In genomic region chr3:151541184-151541583, GRCh38 we compare ENCODE assay signal across 29 cellular contexts.
"Had no signal": no experiment of that assay in that cellular context is flagged by ENCODE, and none has a peak within 500 bp of the region (broad histone marks: within the 10 kb centered on the region; RNA-seq: fewer than 3 reads in every experiment).

No MANE protein-coding gene starts in this region.

- H3K9me2 ChIP-seq: SK-N-SH had no signal

- H3K9me3 Mint-ChIP-seq: activated CD4-positive, alpha-beta T cell treated with anti-CD3 and anti-CD28 coated beads, Interleukin-2, amount 10 ng/mL, durations not matched to agents 24 days and 14 days; activated CD8-positive, alpha-beta T cell treated with anti-CD3 and anti-CD28 coated beads for 36 hours; activated naive CD8-positive, alpha-beta T cell treated with anti-CD3 and anti-CD28 coated beads for 36 hours; activated T-cell treated with anti-CD3 and anti-CD28 coated beads, Interleukin-2, amount 50 U/mL, for 72 hours; activated T-helper 17 cell treated with anti-CD3 and anti-CD28 coated beads, Interleukin-2, amount 50 U/mL, for 72 hours; central memory CD8-positive, alpha-beta T cell; T-helper 1 cell treated with Interleukin-12 subunit alpha and Interleukin-12 subunit beta and Interleukin-4 antibody, amounts not matched to agents 30 μg/mL and 1 μg/mL, for 36 hours; T-helper 2 cell treated with Interferon-gamma antibody and Interleukin-4, amounts not matched to agents 5 μg/mL and 100 μg/mL, for 36 hours had no signal

- H3K27me3 Mint-ChIP-seq: activated CD8-positive, alpha-beta T cell treated with anti-CD3 and anti-CD28 coated beads for 36 hours; activated naive CD8-positive, alpha-beta T cell treated with anti-CD3 and anti-CD28 coated beads for 36 hours; central memory CD8-positive, alpha-beta T cell had no signal

- H3K27me3 ChIP-seq: brain microvascular endothelial cell, cardiac muscle cell, SJSA1 had no signal

- H3K4me3 ChIP-seq: cardiac muscle cell, SJSA1 had no signal

- H3K4me2 ChIP-seq: SK-N-SH had no signal

- H3K4me3 Mint-ChIP-seq: activated CD4-positive, alpha-beta T cell treated with anti-CD3 and anti-CD28 coated beads, Interleukin-2, amount 10 ng/mL, durations not matched to agents 24 days and 14 days; activated CD8-positive, alpha-beta T cell treated with anti-CD3 and anti-CD28 coated beads for 36 hours; activated naive CD8-positive, alpha-beta T cell treated with anti-CD3 and anti-CD28 coated beads for 36 hours; activated T-cell treated with anti-CD3 and anti-CD28 coated beads, Interleukin-2, amount 50 U/mL, for 72 hours; activated T-helper 17 cell treated with anti-CD3 and anti-CD28 coated beads, Interleukin-2, amount 50 U/mL, for 72 hours; central memory CD8-positive, alpha-beta T cell; T-helper 1 cell treated with Interleukin-12 subunit alpha and Interleukin-12 subunit beta and Interleukin-4 antibody, amounts not matched to agents 30 μg/mL and 1 μg/mL, for 36 hours; T-helper 2 cell treated with Interferon-gamma antibody and Interleukin-4, amounts not matched to agents 5 μg/mL and 100 μg/mL, for 36 hours had no signal

- H3K36me3 Mint-ChIP-seq: activated naive CD8-positive, alpha-beta T cell treated with anti-CD3 and anti-CD28 coated beads for 36 hours had no signal

- H3K27ac Mint-ChIP-seq: activated CD8-positive, alpha-beta T cell treated with anti-CD3 and anti-CD28 coated beads for 36 hours; activated naive CD8-positive, alpha-beta T cell treated with anti-CD3 and anti-CD28 coated beads for 36 hours; activated T-cell treated with anti-CD3 and anti-CD28 coated beads, Interleukin-2, amount 50 U/mL, for 72 hours; activated T-helper 17 cell treated with anti-CD3 and anti-CD28 coated beads, Interleukin-2, amount 50 U/mL, for 72 hours; T-helper 1 cell treated with Interleukin-12 subunit alpha and Interleukin-12 subunit beta and Interleukin-4 antibody, amounts not matched to agents 30 μg/mL and 1 μg/mL, for 36 hours; T-helper 2 cell treated with Interferon-gamma antibody and Interleukin-4, amounts not matched to agents 5 μg/mL and 100 μg/mL, for 36 hours had no signal

- ATAC-seq: activated CD8-positive, alpha-beta T cell treated with anti-CD3 and anti-CD28 coated beads for 36 hours; activated T-cell treated with anti-CD3 and anti-CD28 coated beads, Interleukin-2, amount 50 U/mL, for 72 hours; activated T-helper 17 cell treated with anti-CD3 and anti-CD28 coated beads, Interleukin-2, amount 50 U/mL, for 72 hours had no signal

- H3K9me3 ChIP-seq: SJSA1, SK-N-SH had no signal

- H3K27ac ChIP-seq: brain microvascular endothelial cell, cardiac muscle cell, SJSA1 had no signal

- H3K9ac ChIP-seq: SK-N-SH had no signal

- H3K4me1 Mint-ChIP-seq: activated CD4-positive, alpha-beta T cell treated with anti-CD3 and anti-CD28 coated beads, Interleukin-2, amount 10 ng/mL, durations not matched to agents 24 days and 14 days; activated naive CD8-positive, alpha-beta T cell treated with anti-CD3 and anti-CD28 coated beads for 36 hours; activated T-helper 17 cell treated with anti-CD3 and anti-CD28 coated beads, Interleukin-2, amount 50 U/mL, for 72 hours; central memory CD8-positive, alpha-beta T cell had no signal

- DNase-seq: activated CD4-positive, alpha-beta T cell treated with anti-CD3 and anti-CD28 coated beads, Interleukin-2, amount 10 ng/mL, durations not matched to agents 24 days and 14 days; activated CD4-positive, alpha-beta T cell treated with anti-CD3 and anti-CD28 coated beads, Interleukin-2, amount 50 U/mL, for 4 hours; activated CD8-positive, alpha-beta T cell treated with anti-CD3 and anti-CD28 coated beads for 36 hours; activated effector memory CD4-positive, alpha-beta T cell treated with anti-CD3 and anti-CD28 coated beads, Interleukin-2, amount 50 U/mL, for 16 hours; activated naive CD4-positive, alpha-beta T cell; activated naive CD4-positive, alpha-beta T cell treated with anti-CD3 and anti-CD28 coated beads, Interleukin-2, amount 50 U/mL, for 16 hours; activated naive CD8-positive, alpha-beta T cell treated with anti-CD3 and anti-CD28 coated beads for 36 hours; activated T-cell treated with anti-CD3 and anti-CD28 coated beads, Interleukin-2, amount 50 U/mL, for 1 hour; activated T-cell treated with anti-CD3 and anti-CD28 coated beads, Interleukin-2, amount 50 U/mL, for 72 hours; amniotic stem cell; aorta; brain microvascular endothelial cell; NCI-H1048; NCI-H1105 treated with DMSO at 0.1 percent for 48 hours; NCI-H1436; NCI-H1694; NCI-H1930; NCI-H2081 treated with DMSO at 0.1 percent for 48 hours; NCI-H226; NCI-H446 treated with DMSO at 0.1 percent for 48 hours; NCI-H524; SHP77 treated with DMSO at 0.1 percent for 48 hours; SK-N-SH had no signal

- H3K36me3 ChIP-seq: brain microvascular endothelial cell, cardiac muscle cell, SJSA1 had no signal
